ENCODE assay signal across 8 cellular contexts in the genomic region with DNA sequence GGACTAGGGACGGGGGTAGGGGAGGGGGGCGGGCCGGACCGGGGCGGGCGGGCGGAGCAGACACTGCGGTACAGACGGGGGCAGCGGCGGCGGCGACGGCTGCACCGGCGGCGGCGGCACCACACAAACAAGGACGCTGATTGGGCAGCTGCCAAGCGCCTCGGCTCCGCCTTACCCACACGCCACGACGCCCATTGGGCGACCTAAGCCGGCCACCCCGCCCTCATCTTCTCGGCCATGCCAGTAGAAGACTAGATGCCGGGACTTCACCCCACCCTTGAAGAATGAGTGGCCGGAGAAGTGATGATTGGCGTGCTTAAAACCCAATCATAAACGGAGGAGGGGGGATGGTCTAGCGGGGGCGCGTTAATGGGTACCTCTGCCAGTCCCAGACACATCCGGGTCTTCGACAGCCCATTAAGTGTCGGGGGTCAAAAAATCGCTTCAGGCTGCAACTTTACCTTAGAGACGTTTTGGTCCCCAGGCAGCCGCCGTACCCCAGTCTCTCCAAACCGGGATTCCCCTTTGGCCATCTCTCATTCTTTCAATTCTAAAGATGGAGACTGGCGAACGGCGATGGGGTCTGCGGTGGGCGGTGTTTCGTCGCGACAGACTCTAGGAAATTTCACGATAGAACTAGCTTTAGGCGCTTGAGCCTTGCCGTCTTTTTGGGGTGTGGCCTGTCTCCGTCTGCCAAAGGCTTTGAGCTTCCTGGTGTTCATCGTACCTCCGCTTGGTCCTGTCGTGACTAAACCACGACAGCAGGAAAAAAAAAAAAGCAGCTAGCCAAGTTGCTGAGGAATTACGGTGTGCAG. TPM values are rescaled to one million over a fixed set of nuclear protein-coding genes. Genes with fewer than 3 reads are reported as not detected.
A peak's percentile ranks its signal among the peaks of the same experiment; 100 is the strongest.
DNase-seq lines count a peak whose midpoint lies in the region; ATAC-seq and TF ChIP-seq lines count a peak whose summit lies in the region.

GATAD2B (minus strand) TSS at position 135 of the 815 bp plus-strand sequence. CDS start 94,625 bp downstream, outside the sequence.

- no peaks in the 10 kb centered on the region for H3K27me3 ChIP-seq in dorsolateral prefrontal cortex
- H3K27me3 ChIP-seq in right lobe of liver, result no peaks in the 10 kb centered on the region

- peaks cover 0 to 3% (median 0%) of the 10 kb centered on the region in 3 donors for H3K27me3 Mint-ChIP-seq in CD14-positive monocyte (ENCODE audit: low read depth in 3 of 3)

- no peaks in the 10 kb centered on the region for H3K9me3 Mint-ChIP-seq in CD14-positive monocyte

- H3K9me3 ChIP-seq in right lobe of liver, result no peaks in the 10 kb centered on the region

- peak within 1 kb of the TSS; percentile 55 to 95 (median 82) for H3K4me3 ChIP-seq in dorsolateral prefrontal cortex
- H3K4me3 ChIP-seq in right lobe of liver, result peak within 1 kb of the TSS; percentile 66 to 84 (median 72)

- H3K4me1 Mint-ChIP-seq in CD14-positive monocyte, result peaks cover 39% of the 10 kb centered on the region

- under 1% methylated on average over 25 of the region's 61 CpGs for WGBS in right lobe of liver (ENCODE audit: insufficient coverage, low coverage, low lambda C conversion rate, missing lambda C conversion rate)

- peak; percentile 92 for ATAC-seq in GM19397 (IDR thresholded peaks at IDR 0.05; ENCODE audit: unreplicated experiment)
- peak; percentile 87 for ATAC-seq in HG03571 (IDR thresholded peaks at IDR 0.05; ENCODE audit: unreplicated experiment)
- ATAC-seq in right lobe of liver, result peak; percentile 94 to 98 (median 96)

- H3K36me3 ChIP-seq in right lobe of liver, result no peaks in the 10 kb centered on the region

- no peak for TF ChIP-seq CTCF in CD14-positive monocyte (IDR thresholded peaks at IDR 0.05)
- peak in 24 of 56 donors; percentile 2 to 50 (median 24) for TF ChIP-seq CTCF in dorsolateral prefrontal cortex (IDR thresholded peaks at IDR 0.05 in 54 of 56, conservative IDR thresholded peaks at IDR 0.05 in 2 of 56; ENCODE audit: low read depth in 1 of 56, partially characterized antibody in 56 of 56)
- TF ChIP-seq CTCF in right lobe of liver (IDR thresholded peaks at IDR 0.05), result no peak

- intact Hi-C loops in CD14-positive monocyte (cut with micrococcal nuclease), result loop anchor here (2.0 to 5.0 kb wide), 4 partner anchors 22 to 116 kb away; partner anchors contain the start of genes CRTC2 (in 1 of the 2) and RAB13 (in 1 of the 2)
- intact Hi-C loops in dorsolateral prefrontal cortex (cut with DNase I), result loop anchor here (1.0 to 5.0 kb wide), 5 partner anchors 23 to 126 kb away; partner anchors contain the start of genes DENND4B (in 1 of the 2) and SLC39A1 (in 1 of the 2)
- intact Hi-C loops in right lobe of liver (cut with DNase I), result loop anchor here in 1 of 2 donors (10.0 kb wide), 1 partner anchor 128 kb away; no protein-coding TSS in a partner anchor

- peak within 1 kb of the TSS; percentile 90 to 97 (median 95) for H3K27ac Mint-ChIP-seq in CD14-positive monocyte

- peaks cover 11 to 20% of the 10 kb centered on the region in 2 donors for H3K36me3 Mint-ChIP-seq in CD14-positive monocyte

- H3K27ac ChIP-seq in dorsolateral prefrontal cortex (peak within 1 kb of the TSS; percentile 76 to 98 (median 95)), right lobe of liver (peak within 1 kb of the TSS; percentile 73 to 80 (median 76))

- peak within 1 kb of the TSS; percentile 95 for H3K4me3 Mint-ChIP-seq in CD14-positive monocyte

- DNase-seq in CD14-positive monocyte (ENCODE audit: low spot score) (peak; percentile 99), NCI-H82 (lab: John Stamatoyannopoulos, UW) (peak; percentile 100), dorsolateral prefrontal cortex (peak; percentile 98 to 100 (median 99)), right lobe of liver (peak; percentile 100)
- peak; percentile 98 to 99 for DNase-seq in activated CD4-positive, alpha-beta T cell treated with anti-CD3 and anti-CD28 coated beads, Interleukin-2, amount 50 U/mL, for 48 hours
- peak; percentile 95 to 99 for DNase-seq in stimulated activated CD4-positive, alpha-beta T cell treated with anti-CD3 and anti-CD28 coated beads, Interleukin-4, amount 100 ng/mL, for 4 hours

- TF ChIP-seq POLR2A in right lobe of liver (IDR thresholded peaks at IDR 0.05), result no peak

- H3K4me1 ChIP-seq in right lobe of liver, result peaks cover 0 to 24% (median 5%) of the 10 kb centered on the region in 4 donors

RNA-seq across cellular contexts. Expression of gene GATAD2B, which starts in this region (rescaled TPM):
- polyA plus RNA-seq in CD14-positive monocyte, result 1 to 10 TPM; 1.1 to 2.0 TPM
- total RNA-seq in dorsolateral prefrontal cortex, result 100 to 1,000 TPM in 2 of 120 experiments, 10 to 100 TPM in 118; 55.8 to 101 (median 81.7) TPM
- 10 to 100 TPM in 5 of 6 experiments, 1 to 10 TPM in 1; 9.8 to 20.3 (median 16.8) TPM for total RNA-seq in right lobe of liver

Comparison
In these comparisons a context has a peak if more than half of its experiments do, and no peak if none do; other contexts are left out.
1. Peak in every context shown above with its lines: DNase-seq, ATAC-seq, H3K4me3 ChIP-seq and H3K27ac ChIP-seq.